8 cellular contexts compared by ENCODE assay signal in genomic region chr14:103123128-103123633, GRCh38. TPM values are rescaled to one million over a fixed set of nuclear protein-coding genes. Genes with fewer than 3 reads are reported as not detected.
DNase-seq lines count a peak whose midpoint lies in the region; ATAC-seq and TF ChIP-seq lines count a peak whose summit lies in the region.

TSS of gene TNFAIP2 (plus strand) at chr14:103123461. CDS start at chr14:103126458, 2,997 bp downstream.

- DNase-seq in A172 (ENCODE audit: low spot score) (no peak), spleen (peak; percentile 92), activated gamma-delta T cell treated with Interleukin-2 at 50 U/mL for 16 hours (no peak)

- WGBS in spleen, 5 donors: 0 to 2% (median 1%) methylated on average over 2 to 61 of the region's 61 CpGs

- TF ChIP-seq POLR2A in GM19193 (IDR thresholded peaks at IDR 0.05; ENCODE audit: extremely low read depth, insufficient read depth, insufficient read length) (peak; percentile 62), spleen (IDR thresholded peaks at IDR 0.05) (peak in 1 of 3 donors; percentile 79)

- H3K36me3 ChIP-seq in spleen: peaks cover 0 to 25% (median 2%) of the 10 kb centered on the region in 6 donors

- peak within 1 kb of the TSS; percentile 22 for H3K27ac ChIP-seq in angular gyrus (ENCODE audit: low read depth, low read length)
- peak within 1 kb of the TSS; percentile 72 to 99 (median 94) for H3K27ac ChIP-seq in spleen

- H3K4me3 ChIP-seq in iPS-18c (ENCODE audit: insufficient read depth, low read depth, low read length) (peak within 1 kb of the TSS; percentile 28), spleen (peak within 1 kb of the TSS; percentile 48 to 77 (median 64))

- H3K4me1 ChIP-seq in spleen: peaks cover 37 to 96% (median 83%) of the 10 kb centered on the region in 6 donors

- no peak for TF ChIP-seq CTCF in spleen (IDR thresholded peaks at IDR 0.05 in 8 of 11, conservative IDR thresholded peaks at IDR 0.05 in 3 of 11)

- no peak for ATAC-seq in HG03520 (IDR thresholded peaks at IDR 0.05; ENCODE audit: unreplicated experiment)
- ATAC-seq in HG03159 (IDR thresholded peaks at IDR 0.05; ENCODE audit: unreplicated experiment): no peak

- H3K9me3 ChIP-seq in iPS-18c (ENCODE audit: control insufficient read depth, insufficient read depth, low read length): peaks cover 2% of the 10 kb centered on the region
- H3K9me3 ChIP-seq in spleen: no peaks in the 10 kb centered on the region

- H3K27me3 ChIP-seq in spleen (replicated peaks in 1 of 7): peaks cover 0 to 40% (median 18%) of the 10 kb centered on the region in 7 donors

- intact Hi-C loops in spleen (cut with DNase I; ENCODE audit: low total_unique reads): no loop called here

RNA-seq across cellular contexts. Expression of gene TNFAIP2, which starts in this region (rescaled TPM):
- 207 and 346 TPM in 2 replicates for total RNA-seq in A172 (2014; rRNA removed; shearing (Covaris generic))
- total RNA-seq in spleen: 100 to 1,000 TPM; 147 to 297 (median 261) TPM
- polyA plus RNA-seq in spleen: 100 to 1,000 TPM in 2 of 3 donors, 10 to 100 TPM in 1; 90.2 to 410 (median 391) TPM
